Comparison of ENCODE assay signal across 8 cellular contexts in the genomic region with DNA sequence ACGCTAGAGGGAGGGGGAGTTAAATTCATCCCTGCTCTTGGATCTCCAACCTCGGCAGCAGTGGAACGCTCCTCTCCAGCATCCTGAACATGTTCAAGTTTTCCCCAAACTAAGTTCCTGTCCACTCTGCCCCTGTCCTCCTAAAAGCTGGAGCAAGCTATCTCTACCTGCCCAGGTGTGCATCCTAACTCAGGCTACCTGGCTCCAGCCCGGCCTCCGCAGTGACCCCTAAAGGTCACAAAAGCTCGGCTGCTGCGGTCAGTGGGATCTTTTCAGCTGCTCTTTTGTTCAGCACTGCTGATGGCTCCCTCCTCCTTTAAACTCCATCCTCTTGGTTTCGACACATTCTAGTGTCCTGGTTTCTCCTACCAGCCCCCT. TPM values are rescaled to one million over a fixed set of nuclear protein-coding genes. Genes with fewer than 3 reads are reported as not detected.
DNase-seq lines count a peak whose midpoint lies in the region; ATAC-seq, FAIRE-seq and TF ChIP-seq lines count a peak whose summit lies in the region.

No MANE protein-coding gene starts in this region.

- H3K4me2 ChIP-seq in SK-N-SH, result peak overlapping the region; percentile 92

- TF ChIP-seq RAD21 in SK-N-SH (IDR thresholded peaks at IDR 0.05; ENCODE audit: low read length), result no peak

- POLR2A ChIA-PET in SK-N-SH (lab: Yijun Ruan, JAX) (interaction anchor here (1.1 kb wide), 1 partner anchor 57 kb away, joined by 4 read pairs; no protein-coding TSS in a partner anchor), T-cell (lab: Charles Lee) (no interaction called here)

- peaks cover 6% of the 10 kb centered on the region for H3K36me3 Mint-ChIP-seq in T-cell

- peaks cover 92% of the 10 kb centered on the region for H3K79me2 ChIP-seq in SK-N-SH (ENCODE audit: insufficient read depth)

- 43% methylated on average over 8 of the region's 8 CpGs for whole genome bisulfite sequencing in SK-N-SH (ENCODE audit: low lambda C conversion rate)
- WGBS in gastroesophageal sphincter (ENCODE audit: low coverage in 1 of 2), 2 donors, result 24 to 26% methylated on average over 7 to 8 of the region's 8 CpGs
- 63 to 82% (median 72%) methylated on average over 8 of the region's 8 CpGs for WGBS in spleen, 5 donors

- TF ChIP-seq EP300 in SK-N-SH (IDR thresholded peaks at IDR 0.05; ENCODE audit: borderline replicate concordance in 1 of 2, low read depth in 1 of 2, low read length in 1 of 2), result no peak
- no peak for TF ChIP-seq EP300 in gastroesophageal sphincter (IDR thresholded peaks at IDR 0.05)

- peak overlapping the region in 1 of 2 donors; percentile 29 for H3K27ac Mint-ChIP-seq in T-cell

- peaks cover 20% of the 10 kb centered on the region for H3F3A ChIP-seq in SK-N-SH (replicated peaks; ENCODE audit: insufficient read depth)

- DNase-seq in SK-N-SH (no peak), T-cell (no peak), spleen (peak; percentile 73), mucosa of descending colon (no peak), GM12892 (ENCODE audit: insufficient read length) (no peak)

- H4K20me1 ChIP-seq in SK-N-SH (ENCODE audit: insufficient read depth), result peaks cover 44% of the 10 kb centered on the region

- H3K4me1 ChIP-seq in SK-N-SH (ENCODE audit: control insufficient read depth in 1 of 2, insufficient read depth in 2 of 2, low read depth in 1 of 2, low read length in 1 of 2), result peaks cover 22 to 56% of the 10 kb centered on the region in 2 experiments; a peak in 3 of 4 replicates
- H3K4me1 ChIP-seq in gastroesophageal sphincter, result peaks cover 3 to 83% (median 29%) of the 10 kb centered on the region in 3 donors
- H3K4me1 ChIP-seq in spleen, result peaks cover 24 to 72% (median 52%) of the 10 kb centered on the region in 6 donors
- peaks cover 33% of the 10 kb centered on the region for H3K4me1 ChIP-seq in mucosa of descending colon (ENCODE audit: low read depth)

- ATAC-seq in SK-N-SH treated with all-trans-retinoic acid at 6 μM for 48 hours, result no peak
- no peak for ATAC-seq in T-cell (replicated peaks in 1 of 4)
- no peak for ATAC-seq in gastroesophageal sphincter
- no peak for ATAC-seq in mucosa of descending colon
- ATAC-seq in HG03354 (IDR thresholded peaks at IDR 0.05; ENCODE audit: poor library complexity, severe bottlenecking, unreplicated experiment), result no peak

- H3K9me2 ChIP-seq in SK-N-SH, result no peaks in the 10 kb centered on the region

- H2AFZ ChIP-seq in SK-N-SH (ENCODE audit: low read depth), result no peak overlapping the region

- H3K9me3 ChIP-seq in SK-N-SH (no peaks in the 10 kb centered on the region), gastroesophageal sphincter (no peaks in the 10 kb centered on the region), spleen (no peaks in the 10 kb centered on the region), mucosa of descending colon (no peaks in the 10 kb centered on the region)

- H3K27me3 ChIP-seq in SK-N-SH (ENCODE audit: insufficient read depth), result no peaks in the 10 kb centered on the region
- no peaks in the 10 kb centered on the region for H3K27me3 ChIP-seq in gastroesophageal sphincter
- H3K27me3 ChIP-seq in spleen (replicated peaks in 1 of 7), result no peaks in the 10 kb centered on the region

- TF ChIP-seq CTCF in SK-N-SH (IDR thresholded peaks at IDR 0.05) (no peak), gastroesophageal sphincter (IDR thresholded peaks at IDR 0.05) (no peak), spleen (IDR thresholded peaks at IDR 0.05 in 8 of 11, conservative IDR thresholded peaks at IDR 0.05 in 3 of 11) (no peak), mucosa of descending colon (IDR thresholded peaks at IDR 0.05) (no peak)

- H3K9me3 Mint-ChIP-seq in T-cell, result no peaks in the 10 kb centered on the region

- H3K4me1 Mint-ChIP-seq in T-cell, result peaks cover 45 to 64% (median 62%) of the 10 kb centered on the region in 3 donors

- H3K4me3 ChIP-seq in SK-N-SH (ENCODE audit: low read depth in 2 of 2, low read length in 1 of 2), result peak overlapping the region; percentile 65 to 83
- H3K4me3 ChIP-seq in gastroesophageal sphincter, result peak overlapping the region in 1 of 2 donors; percentile 94
- peak overlapping the region in 4 of 8 donors; percentile 83 to 96 (median 89) for H3K4me3 ChIP-seq in spleen
- H3K4me3 ChIP-seq in mucosa of descending colon, result no peak overlapping the region

- peak overlapping the region; percentile 95 for H3K9ac ChIP-seq in SK-N-SH

- H3K27ac ChIP-seq in SK-N-SH (ENCODE audit: low read depth in 2 of 2, low read length in 1 of 2) (peak overlapping the region; percentile 52 to 74; a peak in 3 of 4 replicates), gastroesophageal sphincter (peak overlapping the region in 3 of 4 donors; percentile 94 to 95 (median 95)), spleen (peak overlapping the region in 2 of 8 donors; percentile 94 to 96)

- peak overlapping the region; percentile 86 to 89 (median 87) for H3K4me3 Mint-ChIP-seq in T-cell

- CTCF ChIA-PET in SK-N-SH (lab: Yijun Ruan, JAX), result interaction anchor here (1.2 to 6.5 kb wide), 8 partner anchors 9 to 95 kb away, joined by 3 to 41 read pairs (median 7); partner anchors contain the start of gene ADPRHL1
- CTCF ChIA-PET in T-cell (lab: Charles Lee), result no interaction called here

- FAIRE-seq in GM12892 (lab: Jason Lieb, UNC), result no peak

- TF ChIP-seq POLR2A in gastroesophageal sphincter (IDR thresholded peaks at IDR 0.05) (no peak), spleen (IDR thresholded peaks at IDR 0.05) (no peak), GM12892 (IDR thresholded peaks at IDR 0.05; ENCODE audit: low read depth, low read length) (no peak)

- intact Hi-C loops in spleen (cut with DNase I; ENCODE audit: low total_unique reads) (no loop called here), mucosa of descending colon (cut with DNase I, micrococcal nuclease) (no loop called here)

- H3K36me3 ChIP-seq in SK-N-SH (replicated peaks in 1 of 2; ENCODE audit: control insufficient read depth in 1 of 2, insufficient read depth in 2 of 2, low read length in 1 of 2) (peaks cover 4 to 13% of the 10 kb centered on the region in 2 experiments), gastroesophageal sphincter (no peaks in the 10 kb centered on the region), spleen (no peaks in the 10 kb centered on the region), mucosa of descending colon (ENCODE audit: low read depth) (no peaks in the 10 kb centered on the region)

- H3K27me3 Mint-ChIP-seq in T-cell, result no peaks in the 10 kb centered on the region

TF ChIP-seq in SK-N-SH, 30 proteins besides CTCF, POLR2A, EP300 and RAD21 (continues in another document):
- TF ChIP-seq EZH2phosphoT487 (IDR thresholded peaks at IDR 0.05; ENCODE audit: borderline replicate concordance, low read depth) (no peak), YY1 (IDR thresholded peaks at IDR 0.05; ENCODE audit: low read depth) (no peak), RCOR1 (IDR thresholded peaks at IDR 0.05; ENCODE audit: low read length) (no peak), TEAD4 (IDR thresholded peaks at IDR 0.05; ENCODE audit: borderline replicate concordance, insufficient read depth) (no peak), POLR2AphosphoS5 (IDR thresholded peaks at IDR 0.05; ENCODE audit: low read depth, low read length) (no peak), NFIC (IDR thresholded peaks at IDR 0.05; ENCODE audit: borderline replicate concordance) (no peak)
- TF ChIP-seq, protein P1, sequence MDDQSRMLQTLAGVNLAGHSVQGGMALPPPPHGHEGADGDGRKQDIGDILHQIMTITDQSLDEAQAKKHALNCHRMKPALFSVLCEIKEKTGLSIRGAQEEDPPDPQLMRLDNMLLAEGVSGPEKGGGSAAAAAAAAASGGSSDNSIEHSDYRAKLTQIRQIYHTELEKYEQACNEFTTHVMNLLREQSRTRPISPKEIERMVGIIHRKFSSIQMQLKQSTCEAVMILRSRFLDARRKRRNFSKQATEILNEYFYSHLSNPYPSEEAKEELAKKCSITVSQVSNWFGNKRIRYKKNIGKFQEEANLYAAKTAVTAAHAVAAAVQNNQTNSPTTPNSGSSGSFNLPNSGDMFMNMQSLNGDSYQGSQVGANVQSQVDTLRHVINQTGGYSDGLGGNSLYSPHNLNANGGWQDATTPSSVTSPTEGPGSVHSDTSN (IDR thresholded peaks at IDR 0.05), result no peak

TF ChIP-seq in SK-N-SH treated with all-trans-retinoic acid at 6 μM for 48 hours, 23 proteins besides CTCF, POLR2A, EP300 and RAD21 (continues in another document):
- TF ChIP-seq ZFP3 (CRISPR knock-in tag; IDR thresholded peaks at IDR 0.05) (no peak), TCF4 (CRISPR knock-in tag; IDR thresholded peaks at IDR 0.05; ENCODE audit: borderline replicate concordance) (no peak), ISL1 (CRISPR knock-in tag; IDR thresholded peaks at IDR 0.05) (no peak), RARB (CRISPR knock-in tag; IDR thresholded peaks at IDR 0.05) (no peak), CSDC2 (CRISPR knock-in tag; IDR thresholded peaks at IDR 0.05) (no peak)
- TF ChIP-seq, protein P2, sequence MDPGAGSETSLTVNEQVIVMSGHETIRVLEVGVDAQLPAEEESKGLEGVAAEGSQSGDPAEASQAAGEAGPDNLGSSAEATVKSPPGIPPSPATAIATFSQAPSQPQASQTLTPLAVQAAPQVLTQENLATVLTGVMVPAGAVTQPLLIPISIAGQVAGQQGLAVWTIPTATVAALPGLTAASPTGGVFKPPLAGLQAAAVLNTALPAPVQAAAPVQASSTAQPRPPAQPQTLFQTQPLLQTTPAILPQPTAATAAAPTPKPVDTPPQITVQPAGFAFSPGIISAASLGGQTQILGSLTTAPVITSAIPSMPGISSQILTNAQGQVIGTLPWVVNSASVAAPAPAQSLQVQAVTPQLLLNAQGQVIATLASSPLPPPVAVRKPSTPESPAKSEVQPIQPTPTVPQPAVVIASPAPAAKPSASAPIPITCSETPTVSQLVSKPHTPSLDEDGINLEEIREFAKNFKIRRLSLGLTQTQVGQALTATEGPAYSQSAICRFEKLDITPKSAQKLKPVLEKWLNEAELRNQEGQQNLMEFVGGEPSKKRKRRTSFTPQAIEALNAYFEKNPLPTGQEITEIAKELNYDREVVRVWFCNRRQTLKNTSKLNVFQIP (CRISPR knock-in tag; IDR thresholded peaks at IDR 0.05; ENCODE audit: borderline replicate concordance, low read depth), result no peak

RNA-seq across cellular contexts. Expression of gene DCUN1D2, which starts 1.4 kb away (rescaled TPM):
- polyA plus RNA-seq in SK-N-SH (2012; rRNA removed) (11.0 and 13.0 TPM in 2 replicates), spleen (10 to 100 TPM in 2 of 3 donors, 1 to 10 TPM in 1; 6.3 to 12.7 (median 11.1) TPM)
- polyA plus RNA-seq in SK-N-SH (2012; cell fraction: cytosol; rRNA removed), result 7.2 and 7.4 TPM in 2 replicates
- 58.3 and 68.7 TPM in 2 replicates for polyA plus RNA-seq in SK-N-SH (2012; cell fraction: nucleus; rRNA removed)
- total RNA-seq in T-cell (10 to 100 TPM; 18.7 to 27.7 (median 25.3) TPM), gastroesophageal sphincter (10 to 100 TPM; 12.3 to 20.2 (median 17.3) TPM), spleen (10 to 100 TPM; 22.7 to 33.1 (median 26.3) TPM), mucosa of descending colon (10 to 100 TPM; 17.7 to 32.4 (median 22.6) TPM)
- polyA plus RNA-seq in GM12892 (2012; ENCODE audit: missing spikeins), result 8.8 TPM

RNA-seq across cellular contexts. Expression of gene ADPRHL1, which starts 35.9 kb away (rescaled TPM):
- 1.0 and 1.2 TPM in 2 replicates for polyA plus RNA-seq in SK-N-SH (2012; rRNA removed)
- 0.64 and 0.81 TPM in 2 replicates for polyA plus RNA-seq in SK-N-SH (2012; cell fraction: cytosol; rRNA removed)
- polyA plus RNA-seq in SK-N-SH (2012; cell fraction: nucleus; rRNA removed), result 4.6 and 4.9 TPM in 2 replicates
- total RNA-seq in T-cell, result 1 to 10 TPM in 2 of 5 donors, under 1 TPM in 3; 0.37 to 1.7 (median 0.92) TPM
- 10 to 100 TPM in 1 of 4 donors, 1 to 10 TPM in 3; 4.7 to 33.8 (median 8.9) TPM for total RNA-seq in gastroesophageal sphincter
- 1 to 10 TPM in 6 of 7 donors, under 1 TPM in 1; 0.74 to 4.3 (median 2.0) TPM for total RNA-seq in spleen
- 1 to 10 TPM in 1 of 3 donors, under 1 TPM in 2; 0.52 to 1.1 (median 0.68) TPM for polyA plus RNA-seq in spleen
- 1 to 10 TPM; 5.1 to 9.2 (median 7.1) TPM for total RNA-seq in mucosa of descending colon
- polyA plus RNA-seq in GM12892 (2012; ENCODE audit: missing spikeins), result 0.98 TPM
